8 cellular contexts compared by ENCODE assay signal in the genomic region with DNA sequence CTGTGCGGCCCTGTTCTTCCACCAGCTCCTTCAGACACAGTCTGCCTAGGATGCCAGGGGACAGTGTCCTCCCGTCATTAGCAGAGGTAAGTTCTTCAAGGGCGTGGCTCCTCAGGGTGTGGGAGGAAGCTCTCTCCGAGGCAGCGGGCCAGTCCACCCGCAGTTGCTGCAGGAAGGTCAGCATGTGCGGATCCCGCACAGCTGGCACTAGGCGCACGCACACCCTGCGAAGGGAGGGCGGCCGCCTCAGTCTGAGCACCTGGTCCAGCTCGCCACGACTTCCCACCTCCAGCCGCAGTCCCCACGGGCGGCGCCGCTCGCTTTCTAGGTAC.
A peak's percentile ranks its signal among the peaks of the same experiment; 100 is the strongest.
DNase-seq lines count a peak whose midpoint lies in the region; TF ChIP-seq lines count a peak whose summit lies in the region.

No MANE protein-coding gene starts in this region.

- H3K36me3 ChIP-seq in GM06990 (ENCODE audit: control insufficient read depth, insufficient read depth, low read length), result peaks cover 31% of the 10 kb centered on the region
- H3K36me3 ChIP-seq in effector memory CD4-positive, alpha-beta T cell (ENCODE audit: control insufficient read depth, insufficient read depth, low read length), result peaks cover 33% of the 10 kb centered on the region
- peaks cover 25% of the 10 kb centered on the region for H3K36me3 ChIP-seq in neutrophil

- H3K9me3 ChIP-seq in effector memory CD4-positive, alpha-beta T cell (ENCODE audit: control insufficient read depth, low read length), result no peaks in the 10 kb centered on the region
- H3K9me3 ChIP-seq in neutrophil, result no peaks in the 10 kb centered on the region

- H3K27me3 ChIP-seq in GM06990 (replicated peaks; ENCODE audit: control insufficient read depth, insufficient read depth, low read length), result no peaks in the 10 kb centered on the region
- H3K27me3 ChIP-seq in effector memory CD4-positive, alpha-beta T cell (replicated peaks; ENCODE audit: control insufficient read depth, insufficient read depth, low read length, poor library complexity, severe bottlenecking), result no peaks in the 10 kb centered on the region
- no peaks in the 10 kb centered on the region for H3K27me3 ChIP-seq in neutrophil

- no peak for TF ChIP-seq CTCF in GM06990 (IDR thresholded peaks at IDR 0.05; ENCODE audit: insufficient read depth, low read length, poor library complexity, severe bottlenecking)
- no peak for TF ChIP-seq CTCF in neutrophil (IDR thresholded peaks at IDR 0.05)
- no peak for TF ChIP-seq CTCF in GM10266 (IDR thresholded peaks at IDR 0.05; ENCODE audit: control insufficient read depth, insufficient read depth, low read depth, missing control alignments)

- peak overlapping the region; percentile 95 for H3K4me3 ChIP-seq in GM06990 (replicated peaks; ENCODE audit: low read depth, low read length)
- H3K4me3 ChIP-seq in effector memory CD4-positive, alpha-beta T cell (ENCODE audit: insufficient read depth, low read depth, low read length, poor library complexity, severe bottlenecking), result peak overlapping the region; percentile 80
- H3K4me3 ChIP-seq in neutrophil (ENCODE audit: low read depth in 1 of 2, low read length in 1 of 2), result peak overlapping the region; percentile 97 to 99

- DNase-seq in GM06990 (ENCODE audit: extremely low read depth, insufficient read length) (no peak), NOMO-1 treated with dmso at 0.1 percent for 144 hours (lab: John Stamatoyannopoulos, UW; ENCODE audit: unreplicated experiment) (peak; percentile 50), GM10266 (ENCODE audit: extremely low spot score) (no peak), iPS-NIHi11 (ENCODE audit: low spot score) (no peak), NCI-H187 (lab: John Stamatoyannopoulos, UW) (no peak)
- DNase-seq in effector memory CD4-positive, alpha-beta T cell, result no peak
- DNase-seq in activated CD8-positive, alpha-beta memory T cell treated with anti-CD3 and anti-CD28 coated beads, Interleukin-2, amount 50 U/mL, for 4 hours, result no peak

- peaks cover 27% of the 10 kb centered on the region for H3K4me1 ChIP-seq in effector memory CD4-positive, alpha-beta T cell (ENCODE audit: control insufficient read depth, insufficient read depth, low read length, poor library complexity, severe bottlenecking)
- H3K4me1 ChIP-seq in neutrophil (ENCODE audit: control insufficient read depth in 1 of 2, insufficient read depth in 1 of 2, low read depth in 1 of 2, low read length in 1 of 2), result peaks cover 41 to 45% of the 10 kb centered on the region in 2 experiments

- peak overlapping the region; percentile 75 for H3K27ac ChIP-seq in effector memory CD4-positive, alpha-beta T cell (ENCODE audit: insufficient read depth, low read length, poor library complexity, severe bottlenecking)
- peak overlapping the region; percentile 99 for H3K27ac ChIP-seq in neutrophil
